In the genomic region with DNA sequence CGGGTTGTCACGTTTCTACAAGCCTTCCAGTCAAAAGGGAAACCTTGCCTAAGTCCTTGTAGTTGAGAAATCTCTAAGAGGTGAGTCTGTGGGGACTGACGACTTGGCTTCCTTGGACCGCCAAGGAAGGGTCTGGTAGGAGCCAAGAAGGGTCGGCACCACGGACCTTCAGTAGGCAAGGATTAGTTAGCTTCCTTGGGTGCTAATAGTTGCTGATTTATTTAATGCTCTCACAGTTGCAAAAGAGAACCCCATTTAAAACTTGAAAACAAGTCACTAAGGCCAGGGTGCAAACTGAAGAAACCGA, we compare ENCODE assay signal across 8 cellular contexts. TPM values are rescaled to one million over a fixed set of nuclear protein-coding genes. Genes with fewer than 3 reads are reported as not detected.
A peak's percentile ranks its signal among the peaks of the same experiment; 100 is the strongest.
DNase-seq lines count a peak whose midpoint lies in the region; ATAC-seq lines count a peak whose summit lies in the region.

No MANE protein-coding gene starts in this region.

- no peak overlapping the region for H2BK15ac ChIP-seq in mesendoderm (replicated peaks; ENCODE audit: low read depth)

- H3K79me2 ChIP-seq in mesendoderm (ENCODE audit: control insufficient read depth, insufficient read depth, low read length) = peaks cover 15% of the 10 kb centered on the region

- H3K27me3 ChIP-seq in mesendoderm (ENCODE audit: insufficient read depth, low read length, poor library complexity) = no peaks in the 10 kb centered on the region

- no peak for DNase-seq in activated CD4-positive, CD25-positive, alpha-beta regulatory T cell treated with anti-CD3 and anti-CD28 coated beads, Interleukin-2, amount 50 U/mL, for 72 hours
- DNase-seq in mesendoderm (no peak), germinal center (ENCODE audit: low spot score) (no peak), DMS53 (lab: John Stamatoyannopoulos, UW) (no peak), dermis blood vessel endothelial cell (no peak)

- no peak overlapping the region for H2BK120ac ChIP-seq in mesendoderm (ENCODE audit: low read depth, low read length)

- H3K56ac ChIP-seq in mesendoderm (ENCODE audit: low read length) = peak overlapping the region; percentile 92

- H3K18ac ChIP-seq in mesendoderm (ENCODE audit: low read length) = no peak overlapping the region

- H4K5ac ChIP-seq in mesendoderm (ENCODE audit: low read length) = peak overlapping the region; percentile 29

- no peak overlapping the region for H2BK5ac ChIP-seq in mesendoderm (ENCODE audit: low read length)

- peak; percentile 2 to 16 for ATAC-seq in activated CD4-positive, CD25-positive, alpha-beta regulatory T cell treated with anti-CD3 and anti-CD28 coated beads, Interleukin-2, amount 50 U/mL, for 24 hours
- peak; percentile 25 for ATAC-seq in HG03097 (IDR thresholded peaks at IDR 0.05; ENCODE audit: low FRiP score, unreplicated experiment)

- H3K4me3 ChIP-seq in mesendoderm (ENCODE audit: low read length) = peak overlapping the region; percentile 87

- peak overlapping the region; percentile 73 for H3K4me2 ChIP-seq in mesendoderm (ENCODE audit: low read length)

- peaks cover 11% of the 10 kb centered on the region for H3K79me1 ChIP-seq in mesendoderm (ENCODE audit: low read length)

- H3K27ac ChIP-seq in angular gyrus (ENCODE audit: low read depth, low read length) (peak overlapping the region; percentile 64), mesendoderm (ENCODE audit: low read depth, low read length) (no peak overlapping the region)

- no peaks in the 10 kb centered on the region for H3K36me3 ChIP-seq in mesendoderm (ENCODE audit: control insufficient read depth, insufficient read depth, low read length)

- H3K9ac ChIP-seq in mesendoderm (ENCODE audit: low read length) = peak overlapping the region; percentile 89

- WGBS in mesendoderm (ENCODE audit: extremely low coverage, insufficient coverage, low lambda C conversion rate) = no CpG with 5 or more reads among the region's 7 CpGs

- H2AK5ac ChIP-seq in mesendoderm (ENCODE audit: low read length) = no peak overlapping the region

- H3K23ac ChIP-seq in mesendoderm (ENCODE audit: low read length) = peak overlapping the region; percentile 50

- H4K8ac ChIP-seq in mesendoderm (ENCODE audit: low read depth, low read length) = no peak overlapping the region

- H3K4me1 ChIP-seq in mesendoderm (ENCODE audit: control insufficient read depth, low read depth, low read length) = peaks cover 10% of the 10 kb centered on the region

- no peak overlapping the region for H3K4ac ChIP-seq in mesendoderm (ENCODE audit: low read depth, low read length)

RNA-seq across cellular contexts. Expression of gene LCMT2, which starts 0.4 kb away (rescaled TPM):
- polyA plus RNA-seq in mesendoderm (2013, experiment 1 of 2) = 6.6 TPM
- polyA plus RNA-seq in mesendoderm (2013, experiment 2 of 2) = 6.7 TPM
- total RNA-seq in dermis blood vessel endothelial cell = 6.3 and 8.3 TPM in 2 replicates

RNA-seq across cellular contexts. Expression of gene TGM7, which starts 28.7 kb away (rescaled TPM):
- polyA plus RNA-seq in mesendoderm (2013, experiment 1 of 2) = not detected
- 0.08 TPM for polyA plus RNA-seq in mesendoderm (2013, experiment 2 of 2)
- total RNA-seq in dermis blood vessel endothelial cell = not detected in 2 replicates

RNA-seq across cellular contexts. Expression of gene ZSCAN29, which starts 40.1 kb away (rescaled TPM):
- 15.8 TPM for polyA plus RNA-seq in mesendoderm (2013, experiment 1 of 2)
- polyA plus RNA-seq in mesendoderm (2013, experiment 2 of 2) = 16.0 TPM
- 19.9 and 31.3 TPM in 2 replicates for total RNA-seq in dermis blood vessel endothelial cell

RNA-seq across cellular contexts. Expression of gene TUBGCP4, which starts 40.2 kb away (rescaled TPM):
- polyA plus RNA-seq in mesendoderm (2013, experiment 1 of 2) = 12.0 TPM
- 11.8 TPM for polyA plus RNA-seq in mesendoderm (2013, experiment 2 of 2)
- total RNA-seq in dermis blood vessel endothelial cell = 15.3 and 15.7 TPM in 2 replicates
